Comparison of ENCODE assay signal across 8 cellular contexts in the genomic region with DNA sequence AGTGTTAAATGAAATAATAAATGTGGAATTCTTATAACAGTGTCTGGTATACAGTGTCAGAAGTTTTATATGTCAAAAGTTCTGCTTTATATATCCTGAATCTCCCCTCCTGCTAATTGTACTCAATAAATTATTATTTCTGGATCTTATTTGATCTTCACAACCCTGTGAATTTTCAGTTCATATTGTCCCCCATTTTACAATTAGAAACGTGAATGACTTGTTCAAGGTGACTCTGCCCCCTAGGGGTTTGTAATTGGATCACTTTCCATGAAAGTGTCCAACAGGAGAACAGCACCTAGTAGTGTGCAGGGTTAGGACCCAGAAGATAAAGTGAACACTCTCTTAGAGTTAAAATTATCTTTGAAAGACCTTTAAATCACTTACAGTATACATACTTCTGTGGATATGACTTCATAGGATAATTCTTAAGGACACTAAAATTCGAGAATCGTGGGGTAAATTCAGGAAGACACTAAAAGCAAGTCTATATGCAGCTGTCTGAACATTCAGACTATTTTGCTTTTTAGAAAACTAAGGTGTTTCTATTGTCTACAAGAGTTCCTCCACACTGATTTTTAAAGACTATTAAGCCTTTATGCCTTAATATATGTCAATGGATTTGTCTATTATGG.
A peak's percentile ranks its signal among the peaks of the same experiment; 100 is the strongest.
DNase-seq lines count a peak whose midpoint lies in the region; ATAC-seq and TF ChIP-seq lines count a peak whose summit lies in the region.

No MANE protein-coding gene starts in this region.

- in situ Hi-C loops in brain microvascular endothelial cell (cut with HindIII; ENCODE audit: low pct_ligation_motif_present, low sequenced_read_pairs): no loop called here

- peak; percentile 69 for TF ChIP-seq CTCF in brain microvascular endothelial cell (IDR thresholded peaks at IDR 0.05; ENCODE audit: low read depth, low read length, missing control alignments)

- no peaks in the 10 kb centered on the region for H3K27me3 ChIP-seq in brain microvascular endothelial cell (replicated peaks)

- no peak overlapping the region for H3K4me3 ChIP-seq in brain microvascular endothelial cell (ENCODE audit: low read depth, low read length)

- H3K36me3 ChIP-seq in brain microvascular endothelial cell (replicated peaks): no peaks in the 10 kb centered on the region

- peak; percentile 19 for DNase-seq in NCI-H2196 (lab: John Stamatoyannopoulos, UW; ENCODE audit: unreplicated experiment)
- DNase-seq in NCI-H2196 treated with DMSO at 0.1 percent for 48 hours (lab: John Stamatoyannopoulos, UW; ENCODE audit: unreplicated experiment): no peak
- DNase-seq in NAMALWA (ENCODE audit: low spot score): peak; percentile 60
- DNase-seq in brain microvascular endothelial cell: peak; percentile 34
- DNase-seq in pons (ENCODE audit: low spot score): peak; percentile 24
- no peak for DNase-seq in HK-2 (ENCODE audit: unreplicated experiment)
- no peak for DNase-seq in stimulated activated CD4-positive, alpha-beta T cell treated with anti-CD3 and anti-CD28 coated beads, Interleukin-1b, Interleukin-23, amount 100 ng/mL, for 48 hours

- H3K27ac ChIP-seq in brain microvascular endothelial cell: no peak overlapping the region

- no peak for ATAC-seq in HG03521 (IDR thresholded peaks at IDR 0.05; ENCODE audit: unreplicated experiment)

Comparison
In these comparisons a context has a peak if more than half of its experiments do, and no peak if none do; other contexts are left out.
1. DNase-seq: peak in NCI-H2196 (single experiment), NAMALWA (single experiment), brain microvascular endothelial cell (single experiment) and pons (single experiment); none in NCI-H2196 treated with DMSO at 0.1 percent for 48 hours (single experiment), HK-2 (single experiment) and stimulated activated CD4-positive, alpha-beta T cell treated with anti-CD3 and anti-CD28 coated beads, Interleukin-1b, Interleukin-23, amount 100 ng/mL, for 48 hours (single experiment).